ENCODE assay signal across 9 cellular contexts in the genomic region with DNA sequence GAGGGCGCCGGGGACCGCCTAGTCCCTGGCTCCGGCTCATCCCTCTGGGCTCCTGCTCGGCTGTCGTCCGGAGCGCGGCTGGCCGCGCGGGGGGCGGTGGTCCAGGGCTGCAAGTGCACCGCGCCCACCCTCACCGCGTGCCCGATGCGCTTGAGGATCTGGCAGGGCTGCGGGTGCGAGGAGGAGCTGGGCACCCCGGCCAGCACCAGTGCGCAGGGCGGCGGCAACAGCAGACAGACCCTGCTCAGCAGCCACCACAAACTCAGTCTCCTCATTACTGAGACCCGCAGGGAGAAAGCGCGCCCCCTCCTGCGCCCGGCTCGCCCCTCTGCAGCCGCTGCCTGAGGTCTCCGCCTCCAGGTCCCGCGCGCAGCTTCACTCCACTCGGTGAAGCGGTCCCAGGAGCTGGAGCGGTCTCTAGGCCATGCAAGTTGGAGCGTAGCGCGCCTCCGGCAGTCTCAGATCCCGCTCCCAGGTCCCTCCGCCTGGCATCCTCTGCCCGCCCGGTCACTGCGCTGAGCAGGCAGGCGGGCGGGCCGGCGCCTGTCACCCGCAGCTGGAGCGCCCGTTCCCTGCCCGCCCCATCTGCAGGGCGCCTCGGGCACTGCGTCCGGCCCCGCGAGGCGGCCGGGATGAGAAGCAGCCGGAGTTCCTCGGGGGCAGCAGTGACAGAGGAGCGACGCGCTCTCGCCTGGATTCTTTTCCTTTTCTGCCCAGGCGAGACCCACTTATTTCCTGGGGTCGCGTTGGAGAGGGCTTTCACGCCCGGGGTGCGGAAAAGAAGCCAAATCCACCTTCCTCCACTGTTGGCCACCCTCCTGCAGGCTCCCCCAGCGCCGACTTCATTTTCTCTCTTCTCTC. TPM values are rescaled to one million over a fixed set of nuclear protein-coding genes. Genes with fewer than 3 reads are reported as not detected.
A peak's percentile ranks its signal among the peaks of the same experiment; 100 is the strongest.
DNase-seq lines count a peak whose midpoint lies in the region; ATAC-seq and TF ChIP-seq lines count a peak whose summit lies in the region.
"Had no signal": no experiment of that assay in that cellular context is flagged by ENCODE, and none has a peak within 500 bp of the region (broad histone marks: within the 10 kb centered on the region; RNA-seq: fewer than 3 reads in every experiment).

No MANE protein-coding gene starts in this region.

- H3K27me3 ChIP-seq in GM23338 (ENCODE audit: insufficient read depth): peaks cover 60% of the 10 kb centered on the region
- peaks cover 11% of the 10 kb centered on the region for H3K27me3 ChIP-seq in CD8-positive, alpha-beta memory T cell (ENCODE audit: insufficient read depth, low read length, poor library complexity, severe bottlenecking)

- H2AFZ ChIP-seq in GM23338: peak overlapping the region; percentile 99

- H3F3A ChIP-seq in GM23338 (replicated peaks; ENCODE audit: low read depth): no peaks in the 10 kb centered on the region

- intact Hi-C loops in left ventricle myocardium superior (cut with micrococcal nuclease): no loop called here

- peaks cover 34% of the 10 kb centered on the region for H3K4me1 ChIP-seq in GM23338 (ENCODE audit: insufficient read depth)
- H3K4me1 ChIP-seq in CD8-positive, alpha-beta memory T cell (ENCODE audit: insufficient read depth, low read length): no peaks in the 10 kb centered on the region

- POLR2A ChIA-PET in CD8-positive, alpha-beta memory T cell (lab: Charles Lee): no interaction called here

- H4K20me1 ChIP-seq in GM23338 (replicated peaks; ENCODE audit: insufficient read depth): no peaks in the 10 kb centered on the region

- CTCF ChIA-PET in CD8-positive, alpha-beta memory T cell (lab: Charles Lee): no interaction called here

- peaks cover 32% of the 10 kb centered on the region for H3K27me3 Mint-ChIP-seq in GM23338 (ENCODE audit: insufficient read depth, low read depth, poor library complexity)
- peaks cover 27 to 40% of the 10 kb centered on the region in 2 donors for H3K27me3 Mint-ChIP-seq in CD8-positive, alpha-beta memory T cell

- no peaks in the 10 kb centered on the region for H3K9me3 ChIP-seq in CD8-positive, alpha-beta memory T cell (ENCODE audit: low read length)

- no peaks in the 10 kb centered on the region; the same call in 2 of the 3 replicates for H3K9me3 Mint-ChIP-seq in GM23338
- peaks cover 0 to 10% (median 3%) of the 10 kb centered on the region in 5 donors for H3K9me3 Mint-ChIP-seq in CD8-positive, alpha-beta memory T cell

- H3K36me3 ChIP-seq in GM23338 (ENCODE audit: insufficient read depth): no peaks in the 10 kb centered on the region
- H3K36me3 ChIP-seq in CD8-positive, alpha-beta memory T cell (ENCODE audit: insufficient read depth, low read length): no peaks in the 10 kb centered on the region

- H3K79me2 ChIP-seq in GM23338 (replicated peaks; ENCODE audit: insufficient read depth): no peaks in the 10 kb centered on the region

- no peak overlapping the region for H3K27ac ChIP-seq in GM23338 (ENCODE audit: low read depth)
- H3K27ac ChIP-seq in CD8-positive, alpha-beta memory T cell (ENCODE audit: low read depth, low read length): no peak overlapping the region

- H3K27ac Mint-ChIP-seq in GM23338: no peak overlapping the region
- H3K27ac Mint-ChIP-seq in CD8-positive, alpha-beta memory T cell: no peak overlapping the region

- ATAC-seq in GM23338 (peak; percentile 80), left ventricle myocardium superior (peak; percentile 85), GM18505 (IDR thresholded peaks at IDR 0.05; ENCODE audit: unreplicated experiment) (no peak), HG03025 (IDR thresholded peaks at IDR 0.05; ENCODE audit: low FRiP score, unreplicated experiment) (no peak)

- H3K4me1 Mint-ChIP-seq in GM23338: peaks cover 31% of the 10 kb centered on the region
- peaks cover 0 to 1% (median 0%) of the 10 kb centered on the region in 3 donors for H3K4me1 Mint-ChIP-seq in CD8-positive, alpha-beta memory T cell

- H3K4me3 ChIP-seq in GM23338 (peak overlapping the region; percentile 70), retinal pigment epithelial cell (ENCODE audit: low read length) (peak overlapping the region; percentile 52)
- no peak overlapping the region for H3K4me3 ChIP-seq in CD8-positive, alpha-beta memory T cell (ENCODE audit: low read length)

- H3K4me3 Mint-ChIP-seq in GM23338: peak overlapping the region; percentile 74
- H3K4me3 Mint-ChIP-seq in CD8-positive, alpha-beta memory T cell: no peak overlapping the region

- no peaks in the 10 kb centered on the region for H3K36me3 Mint-ChIP-seq in GM23338 (ENCODE audit: low read depth)
- no peaks in the 10 kb centered on the region for H3K36me3 Mint-ChIP-seq in CD8-positive, alpha-beta memory T cell

- no peak for TF ChIP-seq CTCF in GM23338 (conservative IDR thresholded peaks at IDR 0.05; ENCODE audit: low read depth in 2 of 2)
- no peak for TF ChIP-seq CTCF in retinal pigment epithelial cell (conservative IDR thresholded peaks at IDR 0.05; ENCODE audit: low read depth, low read length)

- H3K4me2 ChIP-seq in GM23338: peak overlapping the region; percentile 95

- DNase-seq in GM23338 (ENCODE audit: low spot score) (peak; percentile 67), NCI-H69 (lab: John Stamatoyannopoulos, UW) (peak; percentile 86), left ventricle myocardium superior (peak; percentile 34), retinal pigment epithelial cell (ENCODE audit: low read depth) (no peak)
- no peak for DNase-seq in CD8-positive, alpha-beta memory T cell
- no peak for DNase-seq in effector CD4-positive, alpha-beta T cell
- DNase-seq: naive B cell had no signal

- H3K9me2 ChIP-seq in GM23338 (ENCODE audit: insufficient read depth): peaks cover 3% of the 10 kb centered on the region; the same call in 1 of the 2 replicates

- no peak for TF ChIP-seq POLR2A in GM18505 (IDR thresholded peaks at IDR 0.05; ENCODE audit: borderline replicate concordance, extremely low read depth, insufficient read depth, insufficient read length)

TF ChIP-seq in GM23338, 12 proteins besides CTCF, POLR2A, EP300 and RAD21 (continues in another document):
- TF ChIP-seq ZNF114 (CRISPR knock-in tag; IDR thresholded peaks at IDR 0.05) (no peak), EZH2phosphoT487 (IDR thresholded peaks at IDR 0.05; ENCODE audit: unreplicated experiment) (no peak), NANOG (IDR thresholded peaks at IDR 0.05; ENCODE audit: borderline replicate concordance) (no peak), POLR2AphosphoS5 (IDR thresholded peaks at IDR 0.05; ENCODE audit: low read depth) (no peak), STAT1 (IDR thresholded peaks at IDR 0.05; ENCODE audit: unreplicated experiment) (no peak), EZH2 (IDR thresholded peaks at IDR 0.05; ENCODE audit: low read depth, unreplicated experiment) (no peak), ZNF331 (CRISPR knock-in tag; IDR thresholded peaks at IDR 0.05; ENCODE audit: low read depth) (no peak)
- TF ChIP-seq, protein P1, sequence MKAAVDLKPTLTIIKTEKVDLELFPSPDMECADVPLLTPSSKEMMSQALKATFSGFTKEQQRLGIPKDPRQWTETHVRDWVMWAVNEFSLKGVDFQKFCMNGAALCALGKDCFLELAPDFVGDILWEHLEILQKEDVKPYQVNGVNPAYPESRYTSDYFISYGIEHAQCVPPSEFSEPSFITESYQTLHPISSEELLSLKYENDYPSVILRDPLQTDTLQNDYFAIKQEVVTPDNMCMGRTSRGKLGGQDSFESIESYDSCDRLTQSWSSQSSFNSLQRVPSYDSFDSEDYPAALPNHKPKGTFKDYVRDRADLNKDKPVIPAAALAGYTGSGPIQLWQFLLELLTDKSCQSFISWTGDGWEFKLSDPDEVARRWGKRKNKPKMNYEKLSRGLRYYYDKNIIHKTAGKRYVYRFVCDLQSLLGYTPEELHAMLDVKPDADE (IDR thresholded peaks at IDR 0.05): no peak
- TF ChIP-seq, protein P2, sequence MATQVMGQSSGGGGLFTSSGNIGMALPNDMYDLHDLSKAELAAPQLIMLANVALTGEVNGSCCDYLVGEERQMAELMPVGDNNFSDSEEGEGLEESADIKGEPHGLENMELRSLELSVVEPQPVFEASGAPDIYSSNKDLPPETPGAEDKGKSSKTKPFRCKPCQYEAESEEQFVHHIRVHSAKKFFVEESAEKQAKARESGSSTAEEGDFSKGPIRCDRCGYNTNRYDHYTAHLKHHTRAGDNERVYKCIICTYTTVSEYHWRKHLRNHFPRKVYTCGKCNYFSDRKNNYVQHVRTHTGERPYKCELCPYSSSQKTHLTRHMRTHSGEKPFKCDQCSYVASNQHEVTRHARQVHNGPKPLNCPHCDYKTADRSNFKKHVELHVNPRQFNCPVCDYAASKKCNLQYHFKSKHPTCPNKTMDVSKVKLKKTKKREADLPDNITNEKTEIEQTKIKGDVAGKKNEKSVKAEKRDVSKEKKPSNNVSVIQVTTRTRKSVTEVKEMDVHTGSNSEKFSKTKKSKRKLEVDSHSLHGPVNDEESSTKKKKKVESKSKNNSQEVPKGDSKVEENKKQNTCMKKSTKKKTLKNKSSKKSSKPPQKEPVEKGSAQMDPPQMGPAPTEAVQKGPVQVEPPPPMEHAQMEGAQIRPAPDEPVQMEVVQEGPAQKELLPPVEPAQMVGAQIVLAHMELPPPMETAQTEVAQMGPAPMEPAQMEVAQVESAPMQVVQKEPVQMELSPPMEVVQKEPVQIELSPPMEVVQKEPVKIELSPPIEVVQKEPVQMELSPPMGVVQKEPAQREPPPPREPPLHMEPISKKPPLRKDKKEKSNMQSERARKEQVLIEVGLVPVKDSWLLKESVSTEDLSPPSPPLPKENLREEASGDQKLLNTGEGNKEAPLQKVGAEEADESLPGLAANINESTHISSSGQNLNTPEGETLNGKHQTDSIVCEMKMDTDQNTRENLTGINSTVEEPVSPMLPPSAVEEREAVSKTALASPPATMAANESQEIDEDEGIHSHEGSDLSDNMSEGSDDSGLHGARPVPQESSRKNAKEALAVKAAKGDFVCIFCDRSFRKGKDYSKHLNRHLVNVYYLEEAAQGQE (IDR thresholded peaks at IDR 0.05; ENCODE audit: unreplicated experiment): no peak

RNA-seq across cellular contexts. Expression of gene GRIN3A, which starts 0.5 kb away (rescaled TPM):
- 0.03 and 0.23 TPM in 2 replicates for total RNA-seq in GM23338 (2014; rRNA removed; shearing (Covaris generic))
- 0.03 and 0.05 TPM in 2 replicates for polyA plus RNA-seq in GM23338 (2016; fragmentation: Nextera tagmentation; extraction: Ambion mirVana)
- total RNA-seq in left ventricle myocardium superior: 0.59 TPM
- total RNA-seq in CD8-positive, alpha-beta memory T cell: not detected
- polyA plus RNA-seq in CD8-positive, alpha-beta memory T cell: 0.03 TPM

Comparison
In these comparisons a context has a peak if more than half of its experiments do, and no peak if none do; other contexts are left out.
1. ATAC-seq: peak in GM23338 (single experiment) and left ventricle myocardium superior (single experiment); none in GM18505 (single experiment) and HG03025 (single experiment).
2. DNase-seq: peak in GM23338 (single experiment), NCI-H69 (single experiment) and left ventricle myocardium superior (single experiment); none in retinal pigment epithelial cell (single experiment), CD8-positive, alpha-beta memory T cell (0 of 5) and effector CD4-positive, alpha-beta T cell (single experiment).